In the genomic region with DNA sequence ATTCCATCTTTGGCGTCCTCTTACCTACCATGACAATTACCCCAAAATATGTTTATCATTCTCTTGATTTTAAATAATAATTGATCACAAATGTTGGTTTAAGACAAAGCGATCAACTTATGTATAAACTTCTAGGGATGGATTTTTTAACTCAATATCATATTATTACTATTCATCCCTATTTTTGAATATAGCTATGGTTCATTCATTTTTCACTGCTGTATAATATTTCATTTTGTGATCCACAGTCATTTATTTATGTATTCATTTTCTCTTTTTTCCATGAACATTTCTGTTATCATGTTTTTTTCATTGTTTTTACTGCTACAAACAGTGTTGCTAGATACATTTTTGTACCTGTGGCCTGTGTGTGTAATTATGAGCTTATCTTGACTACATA, we compare ENCODE assay signal across 40 cellular contexts.
"Had no signal": no experiment of that assay in that cellular context is flagged by ENCODE, and none has a peak within 500 bp of the region (broad histone marks: within the 10 kb centered on the region; RNA-seq: fewer than 3 reads in every experiment).

No MANE protein-coding gene starts in this region.

- H3K9me3 Mint-ChIP-seq: activated naive CD4-positive, alpha-beta T cell treated with anti-CD3 and anti-CD28 coated beads for 36 hours; activated naive CD4-positive, alpha-beta T cell treated with anti-CD3 and anti-CD28 coated beads, Interleukin-2, amount 10 ng/mL, durations not matched to agents 7 days and 5 days; activated naive CD4-positive, alpha-beta T cell treated with anti-CD3 and anti-CD28 coated beads, Interleukin-2, amount 50 U/mL, for 24 hours; activated naive CD4-positive, alpha-beta T cell treated with anti-CD3 and anti-CD28 coated beads, Interleukin-2, amount 50 U/mL, for 72 hours; activated naive CD8-positive, alpha-beta T cell treated with anti-CD3 and anti-CD28 coated beads for 36 hours; activated naive CD8-positive, alpha-beta T cell treated with anti-CD3 and anti-CD28 coated beads, Interleukin-2, amount 10 ng/mL, durations not matched to agents 7 days and 5 days; activated naive CD8-positive, alpha-beta T cell treated with anti-CD3 and anti-CD28 coated beads, Interleukin-2, amount 50 U/mL, for 24 hours; activated T-cell treated with anti-CD3 and anti-CD28 coated beads, Interleukin-2, amount 50 U/mL, for 24 hours; activated T-helper 1 cell treated with anti-CD3 and anti-CD28 coated beads, Interleukin-12 subunit alpha, Interleukin-12 subunit beta, Interleukin-2, Interleukin-4 antibody, amounts not matched to agents 30 ng/mL and 10 ng/mL and 1 ng/mL, durations not matched to agents 14 hours and 24 hours and 36 hours; activated T-helper 17 cell treated with anti-CD3 and anti-CD28 coated beads, Interleukin-2, amount 50 U/mL, for 72 hours; activated T-helper 2 cell treated with anti-CD3 and anti-CD28 coated beads, Interferon-gamma antibody, Interleukin-2, Interleukin-4, amounts not matched to agents 10 μg/mL and 5 μg/mL and 100 μg/mL, durations not matched to agents 14 hours and 24 hours and 36 hours; central memory CD8-positive, alpha-beta T cell had no signal

- H3K4me1 Mint-ChIP-seq: activated naive CD4-positive, alpha-beta T cell treated with anti-CD3 and anti-CD28 coated beads, Interleukin-2, amount 10 ng/mL, durations not matched to agents 7 days and 5 days; activated naive CD4-positive, alpha-beta T cell treated with anti-CD3 and anti-CD28 coated beads, Interleukin-2, amount 50 U/mL, for 24 hours; activated naive CD8-positive, alpha-beta T cell treated with anti-CD3 and anti-CD28 coated beads for 36 hours; activated naive CD8-positive, alpha-beta T cell treated with anti-CD3 and anti-CD28 coated beads, Interleukin-2, amount 50 U/mL, for 24 hours; activated T-helper 17 cell treated with anti-CD3 and anti-CD28 coated beads, Interleukin-2, amount 50 U/mL, for 72 hours; central memory CD8-positive, alpha-beta T cell had no signal

- H3K27ac Mint-ChIP-seq: activated naive CD4-positive, alpha-beta T cell treated with anti-CD3 and anti-CD28 coated beads for 36 hours; activated naive CD4-positive, alpha-beta T cell treated with anti-CD3 and anti-CD28 coated beads, Interleukin-2, amount 10 ng/mL, durations not matched to agents 7 days and 5 days; activated naive CD4-positive, alpha-beta T cell treated with anti-CD3 and anti-CD28 coated beads, Interleukin-2, amount 50 U/mL, for 24 hours; activated naive CD4-positive, alpha-beta T cell treated with anti-CD3 and anti-CD28 coated beads, Interleukin-2, amount 50 U/mL, for 72 hours; activated naive CD8-positive, alpha-beta T cell; activated naive CD8-positive, alpha-beta T cell treated with anti-CD3 and anti-CD28 coated beads for 36 hours; activated naive CD8-positive, alpha-beta T cell treated with anti-CD3 and anti-CD28 coated beads, Interleukin-2, amount 10 ng/mL, durations not matched to agents 7 days and 5 days; activated naive CD8-positive, alpha-beta T cell treated with anti-CD3 and anti-CD28 coated beads, Interleukin-2, amount 50 U/mL, for 24 hours; activated T-cell treated with anti-CD3 and anti-CD28 coated beads, Interleukin-2, amount 50 U/mL, for 24 hours; activated T-cell treated with anti-CD3 and anti-CD28 coated beads, Interleukin-2, amount 50 U/mL, for 72 hours; activated T-helper 1 cell treated with anti-CD3 and anti-CD28 coated beads, Interleukin-12 subunit alpha, Interleukin-12 subunit beta, Interleukin-2, Interleukin-4 antibody, amounts not matched to agents 30 ng/mL and 10 ng/mL and 1 ng/mL, durations not matched to agents 14 hours and 24 hours and 36 hours; activated T-helper 17 cell treated with anti-CD3 and anti-CD28 coated beads, Interleukin-2, amount 50 U/mL, for 72 hours; activated T-helper 2 cell treated with anti-CD3 and anti-CD28 coated beads, Interferon-gamma antibody, Interleukin-2, Interleukin-4, amounts not matched to agents 10 μg/mL and 5 μg/mL and 100 μg/mL, durations not matched to agents 14 hours and 24 hours and 36 hours; brain had no signal

- ATAC-seq: activated naive CD4-positive, alpha-beta T cell treated with anti-CD3 and anti-CD28 coated beads, Interleukin-2, amount 50 U/mL, for 72 hours; activated naive CD8-positive, alpha-beta T cell treated with anti-CD3 and anti-CD28 coated beads, Interleukin-2, amount 50 U/mL, for 24 hours; activated T-cell treated with anti-CD3 and anti-CD28 coated beads, Interleukin-2, amount 50 U/mL, for 4 hours; activated T-cell treated with anti-CD3 and anti-CD28 coated beads, Interleukin-2, amount 50 U/mL, for 72 hours; activated T-helper 17 cell treated with anti-CD3 and anti-CD28 coated beads, Interleukin-2, amount 50 U/mL, for 72 hours; body of pancreas had no signal

- H3K27me3 Mint-ChIP-seq: brain had no signal

- H3K9me3 ChIP-seq: ascending aorta, body of pancreas, breast epithelium had no signal

- FAIRE-seq: astrocyte, bronchial epithelial cell had no signal

- H3K36me3 Mint-ChIP-seq: activated naive CD4-positive, alpha-beta T cell treated with anti-CD3 and anti-CD28 coated beads, Interleukin-2, amount 10 ng/mL, durations not matched to agents 7 days and 5 days; activated naive CD4-positive, alpha-beta T cell treated with anti-CD3 and anti-CD28 coated beads, Interleukin-2, amount 50 U/mL, for 24 hours; activated naive CD8-positive, alpha-beta T cell; activated naive CD8-positive, alpha-beta T cell treated with anti-CD3 and anti-CD28 coated beads for 36 hours; activated naive CD8-positive, alpha-beta T cell treated with anti-CD3 and anti-CD28 coated beads, Interleukin-2, amount 10 ng/mL, durations not matched to agents 7 days and 5 days; brain had no signal

- H3K4me3 Mint-ChIP-seq: activated naive CD4-positive, alpha-beta T cell treated with anti-CD3 and anti-CD28 coated beads for 36 hours; activated naive CD4-positive, alpha-beta T cell treated with anti-CD3 and anti-CD28 coated beads, Interleukin-2, amount 10 ng/mL, durations not matched to agents 7 days and 5 days; activated naive CD4-positive, alpha-beta T cell treated with anti-CD3 and anti-CD28 coated beads, Interleukin-2, amount 50 U/mL, for 24 hours; activated naive CD8-positive, alpha-beta T cell; activated naive CD8-positive, alpha-beta T cell treated with anti-CD3 and anti-CD28 coated beads for 36 hours; activated naive CD8-positive, alpha-beta T cell treated with anti-CD3 and anti-CD28 coated beads, Interleukin-2, amount 10 ng/mL, durations not matched to agents 7 days and 5 days; activated naive CD8-positive, alpha-beta T cell treated with anti-CD3 and anti-CD28 coated beads, Interleukin-2, amount 50 U/mL, for 24 hours; activated T-cell treated with anti-CD3 and anti-CD28 coated beads, Interleukin-2, amount 50 U/mL, for 24 hours; activated T-cell treated with anti-CD3 and anti-CD28 coated beads, Interleukin-2, amount 50 U/mL, for 4 hours; activated T-cell treated with anti-CD3 and anti-CD28 coated beads, Interleukin-2, amount 50 U/mL, for 72 hours; activated T-helper 1 cell treated with anti-CD3 and anti-CD28 coated beads, Interleukin-12 subunit alpha, Interleukin-12 subunit beta, Interleukin-2, Interleukin-4 antibody, amounts not matched to agents 30 ng/mL and 10 ng/mL and 1 ng/mL, durations not matched to agents 14 hours and 24 hours and 36 hours; activated T-helper 17 cell treated with anti-CD3 and anti-CD28 coated beads, Interleukin-2, amount 50 U/mL, for 72 hours; brain; central memory CD8-positive, alpha-beta T cell had no signal

- H3K27me3 ChIP-seq: ascending aorta, body of pancreas, brain microvascular endothelial cell, breast epithelium, cardiac muscle cell had no signal

- H3K27ac ChIP-seq: adrenal gland, ascending aorta, body of pancreas, brain microvascular endothelial cell, breast epithelium, cardiac muscle cell had no signal

- H3K4me3 ChIP-seq: adrenal gland, ascending aorta, body of pancreas, breast epithelium, cardiac muscle cell had no signal

- H3K36me3 ChIP-seq: adrenal gland, ascending aorta, brain microvascular endothelial cell, breast epithelium, cardiac muscle cell had no signal

- DNase-seq: activated effector memory CD4-positive, alpha-beta T cell treated with anti-CD3 and anti-CD28 coated beads, Interleukin-2, amount 50 U/mL, for 16 hours; activated effector memory CD4-positive, alpha-beta T cell treated with Interleukin-2 at 50 U/mL for 16 hours; activated gamma-delta T cell; activated gamma-delta T cell treated with Interleukin-2 at 50 U/mL for 16 hours; activated naive CD4-positive, alpha-beta T cell; activated naive CD4-positive, alpha-beta T cell treated with anti-CD3 and anti-CD28 coated beads for 36 hours; activated naive CD4-positive, alpha-beta T cell treated with anti-CD3 and anti-CD28 coated beads, Interleukin-2, amount 10 ng/mL, durations not matched to agents 7 days and 5 days; activated naive CD4-positive, alpha-beta T cell treated with anti-CD3 and anti-CD28 coated beads, Interleukin-2, amount 50 U/mL, for 16 hours; activated naive CD4-positive, alpha-beta T cell treated with Interleukin-2 at 50 U/mL for 16 hours; activated naive CD8-positive, alpha-beta T cell treated with anti-CD3 and anti-CD28 coated beads for 36 hours; activated naive CD8-positive, alpha-beta T cell treated with anti-CD3 and anti-CD28 coated beads, Interleukin-2, amount 10 ng/mL, durations not matched to agents 7 days and 5 days; activated naive CD8-positive, alpha-beta T cell treated with anti-CD3 and anti-CD28 coated beads, Interleukin-2, amount 50 U/mL, for 24 hours; activated T-cell treated with anti-CD3 and anti-CD28 coated beads, Interleukin-2, amount 50 U/mL, for 1 hour; activated T-cell treated with anti-CD3 and anti-CD28 coated beads, Interleukin-2, amount 50 U/mL, for 24 hours; activated T-cell treated with anti-CD3 and anti-CD28 coated beads, Interleukin-2, amount 50 U/mL, for 4 hours; activated T-cell treated with anti-CD3 and anti-CD28 coated beads, Interleukin-2, amount 50 U/mL, for 48 hours; activated T-cell treated with anti-CD3 and anti-CD28 coated beads, Interleukin-2, amount 50 U/mL, for 72 hours; adrenal gland; amniotic stem cell; amygdala; anterior cingulate cortex; aorta; body of pancreas; caudate nucleus; central memory CD4-positive, alpha-beta T cell; cerebellar nuclear complex had no signal

- H3K4me1 ChIP-seq: adrenal gland, ascending aorta, breast epithelium had no signal
